In the genomic region with DNA sequence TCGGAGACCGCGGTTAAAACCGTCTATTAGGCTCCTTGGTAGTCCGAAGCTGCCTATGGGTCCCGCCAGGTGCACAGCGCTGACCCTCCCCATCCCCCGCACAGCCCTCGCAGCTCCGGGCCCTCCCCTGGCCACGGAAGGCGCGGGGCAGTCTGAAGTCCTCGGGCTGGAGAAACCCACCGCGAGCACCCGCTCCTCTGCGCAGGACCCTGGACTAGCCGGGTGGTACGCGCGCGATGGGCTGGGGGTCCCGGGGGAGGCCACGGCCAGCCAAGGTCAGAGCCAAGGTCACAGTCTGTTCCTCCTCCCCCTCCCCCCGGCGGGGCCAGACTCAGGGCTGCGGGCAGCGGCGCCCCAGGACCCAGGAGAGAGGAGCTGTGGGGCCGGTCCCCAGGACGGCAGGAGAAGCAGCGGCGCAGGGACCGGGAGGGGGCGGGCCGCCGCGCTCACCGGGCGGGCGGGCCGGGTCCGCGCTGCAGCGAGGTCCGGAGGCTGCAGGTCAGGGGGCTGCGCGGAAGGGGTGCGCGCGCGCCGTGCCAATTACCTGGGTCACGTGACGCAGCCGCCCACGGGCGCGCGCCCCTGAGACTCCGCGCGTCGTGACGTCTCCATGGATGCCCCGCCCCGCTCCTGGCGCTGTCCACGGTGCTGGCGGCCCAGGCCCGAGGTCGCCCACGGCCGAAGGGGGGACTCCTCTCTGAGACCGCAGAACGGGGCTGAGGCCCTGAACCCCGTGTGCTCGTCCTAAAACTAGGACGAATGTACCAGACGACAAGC, we compare ENCODE assay signal across 1 cellular context.
A peak's percentile ranks its signal among the peaks of the same experiment; 100 is the strongest.
TF ChIP-seq lines count a peak whose summit lies in the region.

OGDHL (minus strand) TSS at position 535 of the 777 bp plus-strand sequence. CDS start 3,731 bp downstream, outside the sequence.

TF ChIP-seq in K562, 482 proteins besides CTCF, POLR2A, EP300 and RAD21 (continued from another document and continues in another):
- TF ChIP-seq NCOA1 (IDR thresholded peaks at IDR 0.05; ENCODE audit: low read depth) (peak; percentile 53; the same call in 1 of the 2 replicates), FIP1L1 (IDR thresholded peaks at IDR 0.05; ENCODE audit: low read depth, low read length, poor library complexity, severe bottlenecking) (peak; percentile 55), ZNF124 (CRISPR knock-in tag; IDR thresholded peaks at IDR 0.05) (peak; percentile 90), CREB1 (IDR thresholded peaks at IDR 0.05) (peak; percentile 90), CREB1 (CRISPR knock-in tag; IDR thresholded peaks at IDR 0.05) (peak; percentile 93), USF2 (CRISPR knock-in tag; IDR thresholded peaks at IDR 0.05) (peak; percentile 97), TEAD4 (IDR thresholded peaks at IDR 0.05; ENCODE audit: low read length) (no peak), TEAD4 (CRISPR knock-in tag; IDR thresholded peaks at IDR 0.05; ENCODE audit: borderline replicate concordance) (0 out of 2 replicates have a peak, but pooled peaks have one; percentile 48), ZBTB34 (CRISPR knock-in tag; IDR thresholded peaks at IDR 0.05) (no peak), ETV5 (CRISPR knock-in tag; IDR thresholded peaks at IDR 0.05; ENCODE audit: low read depth) (peak; percentile 79), ZNF780A (CRISPR knock-in tag; IDR thresholded peaks at IDR 0.05) (no peak), E2F8 (IDR thresholded peaks at IDR 0.05; ENCODE audit: low read depth, partially characterized antibody) (peak; percentile 24), SMC3 (conservative IDR thresholded peaks at IDR 0.05; ENCODE audit: insufficient read depth, low read depth, low read length) (0 out of 2 replicates have a peak, but pooled peaks have one; percentile 11), ZNF217 (CRISPR knock-in tag; IDR thresholded peaks at IDR 0.05) (no peak), KLF1 (tag; IDR thresholded peaks at IDR 0.05) (no peak), PHTF2 (CRISPR knock-in tag; IDR thresholded peaks at IDR 0.05) (no peak), KLF13 (tag; IDR thresholded peaks at IDR 0.05; ENCODE audit: borderline replicate concordance, low read depth) (peak; percentile 56; the same call in 1 of the 2 replicates), MLLT1 (IDR thresholded peaks at IDR 0.05) (no peak), SMAD1 (IDR thresholded peaks at IDR 0.05; ENCODE audit: low read depth, low read length, partially characterized antibody) (no peak), ZNF507 (tag; conservative IDR thresholded peaks at IDR 0.05) (no peak), ETV6 (IDR thresholded peaks at IDR 0.05; ENCODE audit: borderline replicate concordance in 1 of 2, low read depth in 2 of 2, low read length in 1 of 2) (no peak), ETV6 (CRISPR knock-in tag; IDR thresholded peaks at IDR 0.05; ENCODE audit: borderline replicate concordance) (peak; percentile 67; the same call in 1 of the 2 replicates), MGA (IDR thresholded peaks at IDR 0.05) (no peak), NONO (IDR thresholded peaks at IDR 0.05; ENCODE audit: low read depth in 2 of 2, low read length in 1 of 2) (0 out of 4 replicates have a peak, but pooled peaks of 1 of the 2 experiments have one; percentile 59), FOXJ3 (CRISPR knock-in tag; IDR thresholded peaks at IDR 0.05) (no peak), GTF2F1 (IDR thresholded peaks at IDR 0.05; ENCODE audit: low read depth, low read length) (no peak), FOXK2 (conservative IDR thresholded peaks at IDR 0.05 in 1 of 2, IDR thresholded peaks at IDR 0.05 in 1 of 2; ENCODE audit: low read depth in 2 of 2) (no peak), ZNF263 (CRISPR knock-in tag; IDR thresholded peaks at IDR 0.05; ENCODE audit: borderline replicate concordance) (peak; percentile 81; the same call in 1 of the 2 replicates)
- TF ChIP-seq, protein P1, sequence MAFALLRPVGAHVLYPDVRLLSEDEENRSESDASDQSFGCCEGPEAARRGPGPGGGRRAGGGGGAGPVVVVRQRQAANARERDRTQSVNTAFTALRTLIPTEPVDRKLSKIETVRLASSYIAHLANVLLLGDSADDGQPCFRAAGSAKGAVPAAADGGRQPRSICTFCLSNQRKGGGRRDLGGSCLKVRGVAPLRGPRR (CRISPR knock-in tag; IDR thresholded peaks at IDR 0.05) = no peak
- TF ChIP-seq, protein P2, sequence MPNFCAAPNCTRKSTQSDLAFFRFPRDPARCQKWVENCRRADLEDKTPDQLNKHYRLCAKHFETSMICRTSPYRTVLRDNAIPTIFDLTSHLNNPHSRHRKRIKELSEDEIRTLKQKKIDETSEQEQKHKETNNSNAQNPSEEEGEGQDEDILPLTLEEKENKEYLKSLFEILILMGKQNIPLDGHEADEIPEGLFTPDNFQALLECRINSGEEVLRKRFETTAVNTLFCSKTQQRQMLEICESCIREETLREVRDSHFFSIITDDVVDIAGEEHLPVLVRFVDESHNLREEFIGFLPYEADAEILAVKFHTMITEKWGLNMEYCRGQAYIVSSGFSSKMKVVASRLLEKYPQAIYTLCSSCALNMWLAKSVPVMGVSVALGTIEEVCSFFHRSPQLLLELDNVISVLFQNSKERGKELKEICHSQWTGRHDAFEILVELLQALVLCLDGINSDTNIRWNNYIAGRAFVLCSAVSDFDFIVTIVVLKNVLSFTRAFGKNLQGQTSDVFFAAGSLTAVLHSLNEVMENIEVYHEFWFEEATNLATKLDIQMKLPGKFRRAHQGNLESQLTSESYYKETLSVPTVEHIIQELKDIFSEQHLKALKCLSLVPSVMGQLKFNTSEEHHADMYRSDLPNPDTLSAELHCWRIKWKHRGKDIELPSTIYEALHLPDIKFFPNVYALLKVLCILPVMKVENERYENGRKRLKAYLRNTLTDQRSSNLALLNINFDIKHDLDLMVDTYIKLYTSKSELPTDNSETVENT (CRISPR knock-in tag; IDR thresholded peaks at IDR 0.05) = no peak
